In the genomic region with DNA sequence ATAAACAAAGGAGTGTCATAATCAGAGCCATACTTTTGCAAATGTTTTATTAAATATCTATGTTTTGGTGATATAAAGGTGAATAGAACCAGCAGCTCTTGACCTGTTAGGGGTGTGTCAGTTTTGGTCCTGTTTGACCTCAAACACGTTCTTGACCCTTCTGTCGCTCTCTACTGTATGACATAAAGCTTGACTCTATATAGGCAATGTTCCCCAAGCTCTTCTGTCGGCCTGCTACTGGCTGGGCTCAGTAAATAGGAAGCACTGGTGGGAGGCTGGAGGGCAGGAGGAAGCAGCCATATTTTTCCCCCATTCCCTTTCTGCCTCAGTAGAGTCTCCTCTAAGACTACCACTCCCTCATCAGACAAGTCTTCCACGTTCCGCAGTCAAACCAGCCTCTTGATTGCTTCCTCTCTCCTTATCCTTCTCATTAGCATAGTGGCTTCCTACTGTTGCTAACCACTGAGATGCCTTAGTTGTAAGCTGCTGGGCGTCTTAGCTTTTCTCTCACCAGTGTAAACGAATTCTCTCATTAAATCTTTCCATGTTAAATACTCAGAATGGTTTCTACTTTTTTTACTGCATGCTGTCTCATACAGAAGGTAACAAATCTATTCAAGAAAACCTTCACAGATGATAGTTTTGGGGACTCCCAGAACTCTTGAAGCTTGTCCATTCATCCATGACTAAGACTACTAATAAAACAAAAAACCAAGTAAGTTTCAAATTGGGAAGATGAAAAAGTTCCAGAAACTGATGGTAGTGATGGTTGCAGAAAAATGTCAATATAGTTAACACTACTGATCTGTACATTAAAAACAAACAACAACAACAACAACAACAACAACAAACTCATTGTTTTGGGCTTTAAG, we compare ENCODE assay signal across 18 cellular contexts. TPM values are rescaled to one million over a fixed set of nuclear protein-coding genes. Genes with fewer than 3 reads are reported as not detected.
DNase-seq lines count a peak whose midpoint lies in the region; ATAC-seq and TF ChIP-seq lines count a peak whose summit lies in the region.
"Had no signal": no experiment of that assay in that cellular context is flagged by ENCODE, and none has a peak within 500 bp of the region (broad histone marks: within the 10 kb centered on the region; RNA-seq: fewer than 3 reads in every experiment).

No MANE protein-coding gene starts in this region.

- TF ChIP-seq CTCF in OCI-LY1 (IDR thresholded peaks at IDR 0.05; ENCODE audit: low read length) = no peak
- no peak for TF ChIP-seq CTCF in progenitor cell of endocrine pancreas (IDR thresholded peaks at IDR 0.05; ENCODE audit: unreplicated experiment)

- no peak overlapping the region for H3K27ac ChIP-seq in OCI-LY1 (ENCODE audit: low read depth, low read length, poor library complexity, severe bottlenecking)
- H3K27ac ChIP-seq: ascending aorta, lower lobe of right lung, thoracic aorta had no signal

- H3K27me3 ChIP-seq in OCI-LY1 (ENCODE audit: insufficient read depth, low read length) = no peaks in the 10 kb centered on the region
- H3K27me3 ChIP-seq: ascending aorta had no signal

- no peaks in the 10 kb centered on the region for H3K9me3 Mint-ChIP-seq in activated CD4-positive, alpha-beta T cell treated with anti-CD3 and anti-CD28 coated beads, Interleukin-2, amount 10 ng/mL, durations not matched to agents 7 days and 5 days
- no peaks in the 10 kb centered on the region for H3K9me3 Mint-ChIP-seq in activated naive CD8-positive, alpha-beta T cell treated with anti-CD3 and anti-CD28 coated beads, Interleukin-2, amount 50 U/mL, for 24 hours
- no peaks in the 10 kb centered on the region for H3K9me3 Mint-ChIP-seq in progenitor cell of endocrine pancreas (ENCODE audit: low read depth)

- peak overlapping the region; percentile 43 for H3K27ac Mint-ChIP-seq in activated CD4-positive, alpha-beta T cell treated with anti-CD3 and anti-CD28 coated beads, Interleukin-2, amount 10 ng/mL, durations not matched to agents 7 days and 5 days
- H3K27ac Mint-ChIP-seq in activated naive CD8-positive, alpha-beta T cell treated with anti-CD3 and anti-CD28 coated beads, Interleukin-2, amount 50 U/mL, for 24 hours = peak overlapping the region; percentile 75
- peak overlapping the region; percentile 65 for H3K27ac Mint-ChIP-seq in progenitor cell of endocrine pancreas

- peak overlapping the region; percentile 95; the same call in 1 of the 2 replicates for H3K4me2 ChIP-seq in OCI-LY1 (ENCODE audit: low read length)

- peaks cover 58% of the 10 kb centered on the region for H3K36me3 Mint-ChIP-seq in activated CD4-positive, alpha-beta T cell treated with anti-CD3 and anti-CD28 coated beads, Interleukin-2, amount 10 ng/mL, durations not matched to agents 7 days and 5 days (ENCODE audit: low read depth)
- H3K36me3 Mint-ChIP-seq in activated naive CD8-positive, alpha-beta T cell treated with anti-CD3 and anti-CD28 coated beads, Interleukin-2, amount 50 U/mL, for 24 hours (ENCODE audit: low read depth) = peaks cover 42% of the 10 kb centered on the region
- H3K36me3 Mint-ChIP-seq in progenitor cell of endocrine pancreas (ENCODE audit: insufficient read depth) = peaks cover 5% of the 10 kb centered on the region

- no peaks in the 10 kb centered on the region for H3F3A ChIP-seq in OCI-LY1 (ENCODE audit: insufficient read depth, low read length)

- H4K20me1 ChIP-seq in OCI-LY1 (ENCODE audit: insufficient read depth, low read length) = no peaks in the 10 kb centered on the region

- H3K4me3 Mint-ChIP-seq in activated CD4-positive, alpha-beta T cell treated with anti-CD3 and anti-CD28 coated beads, Interleukin-2, amount 10 ng/mL, durations not matched to agents 7 days and 5 days = no peak overlapping the region
- no peak overlapping the region for H3K4me3 Mint-ChIP-seq in activated naive CD8-positive, alpha-beta T cell treated with anti-CD3 and anti-CD28 coated beads, Interleukin-2, amount 50 U/mL, for 24 hours
- no peak overlapping the region for H3K4me3 Mint-ChIP-seq in progenitor cell of endocrine pancreas (ENCODE audit: low read depth)

- POLR2A ChIA-PET in activated CD4-positive, alpha-beta T cell treated with anti-CD3 and anti-CD28 coated beads, Interleukin-2, amount 10 ng/mL, durations not matched to agents 7 days and 5 days (lab: Charles Lee) = no interaction called here

- CTCF ChIA-PET in activated CD4-positive, alpha-beta T cell treated with anti-CD3 and anti-CD28 coated beads, Interleukin-2, amount 10 ng/mL, durations not matched to agents 7 days and 5 days (lab: Charles Lee) = interaction anchor here (1.1 kb wide), 1 partner anchor 14 kb away, joined by 3 read pairs; no protein-coding TSS in a partner anchor

- H3K9me2 ChIP-seq in OCI-LY1 (ENCODE audit: low read depth, low read length) = no peaks in the 10 kb centered on the region

- H3K9ac ChIP-seq in OCI-LY1 (ENCODE audit: low read length) = no peak overlapping the region

- H3K36me3 ChIP-seq in OCI-LY1 (ENCODE audit: insufficient read depth, low read length) = peaks cover 70% of the 10 kb centered on the region
- H3K36me3 ChIP-seq: ascending aorta, thoracic aorta had no signal

- intact Hi-C loops in head of caudate nucleus (cut with DNase I) = no loop called here

- H3K4me3 ChIP-seq in OCI-LY1 (ENCODE audit: low read depth, low read length, poor library complexity, severe bottlenecking) = peak overlapping the region; percentile 81
- H3K4me3 ChIP-seq: ascending aorta, lower lobe of right lung, thoracic aorta had no signal

- no peak overlapping the region for H2AFZ ChIP-seq in OCI-LY1 (ENCODE audit: low read length)

- H3K4me1 Mint-ChIP-seq in activated CD4-positive, alpha-beta T cell treated with anti-CD3 and anti-CD28 coated beads, Interleukin-2, amount 10 ng/mL, durations not matched to agents 7 days and 5 days = peaks cover 52% of the 10 kb centered on the region
- peaks cover 65% of the 10 kb centered on the region for H3K4me1 Mint-ChIP-seq in activated naive CD8-positive, alpha-beta T cell treated with anti-CD3 and anti-CD28 coated beads, Interleukin-2, amount 50 U/mL, for 24 hours
- H3K4me1 Mint-ChIP-seq in progenitor cell of endocrine pancreas (ENCODE audit: low read depth) = peaks cover 31% of the 10 kb centered on the region

- H3K79me2 ChIP-seq in OCI-LY1 (ENCODE audit: insufficient read depth, low read length) = peaks cover 87% of the 10 kb centered on the region

- peaks cover 24% of the 10 kb centered on the region for H3K4me1 ChIP-seq in OCI-LY1 (ENCODE audit: insufficient read depth, low read length, severe bottlenecking)

- ATAC-seq in activated naive CD8-positive, alpha-beta T cell treated with anti-CD3 and anti-CD28 coated beads, Interleukin-2, amount 50 U/mL, for 24 hours = no peak
- ATAC-seq: lower lobe of right lung had no signal

- H3K9me3 ChIP-seq in OCI-LY1 (ENCODE audit: low read length) = no peaks in the 10 kb centered on the region; the same call in 1 of the 2 replicates
- H3K9me3 ChIP-seq: ascending aorta, lower lobe of right lung, thoracic aorta had no signal

- peak; percentile 15 for DNase-seq in activated CD4-positive, alpha-beta T cell treated with anti-CD3 and anti-CD28 coated beads, Interleukin-2, amount 10 ng/mL, durations not matched to agents 7 days and 5 days
- DNase-seq in activated CD4-positive, alpha-beta T cell treated with anti-CD3 and anti-CD28 coated beads, Interleukin-2, amount 50 U/mL, for 48 hours = no peak
- no peak for DNase-seq in activated naive CD8-positive, alpha-beta T cell treated with anti-CD3 and anti-CD28 coated beads, Interleukin-2, amount 50 U/mL, for 24 hours
- DNase-seq in progenitor cell of endocrine pancreas (ENCODE audit: low spot score, unreplicated experiment) (no peak), head of caudate nucleus (no peak), NCI-H1417 (lab: John Stamatoyannopoulos, UW) (no peak)
- no peak for DNase-seq in activated CD4-positive, CD25-positive, alpha-beta regulatory T cell treated with anti-CD3 and anti-CD28 coated beads, Interleukin-2, amount 50 U/mL, for 72 hours
- DNase-seq: dermis blood vessel endothelial cell, DMS153, hypothalamus, lower lobe of right lung, NCI-H1930, NCI-H526 treated with DMSO at 0.1 percent for 48 hours, nucleus accumbens, small intestine had no signal

- no peaks in the 10 kb centered on the region for H3K27me3 Mint-ChIP-seq in activated CD4-positive, alpha-beta T cell treated with anti-CD3 and anti-CD28 coated beads, Interleukin-2, amount 10 ng/mL, durations not matched to agents 7 days and 5 days
- no peaks in the 10 kb centered on the region for H3K27me3 Mint-ChIP-seq in activated naive CD8-positive, alpha-beta T cell treated with anti-CD3 and anti-CD28 coated beads, Interleukin-2, amount 50 U/mL, for 24 hours
- no peaks in the 10 kb centered on the region for H3K27me3 Mint-ChIP-seq in progenitor cell of endocrine pancreas

RNA-seq across cellular contexts. Expression of gene NPAT, which starts 3.3 kb away (rescaled TPM):
- 10 to 100 TPM; 49.8 to 74.6 TPM for total RNA-seq in activated CD4-positive, alpha-beta T cell treated with anti-CD3 and anti-CD28 coated beads, Interleukin-2, amount 10 ng/mL, durations not matched to agents 7 days and 5 days
- total RNA-seq in progenitor cell of endocrine pancreas = 20.6 and 21.0 TPM in 2 replicates

RNA-seq across cellular contexts. Expression of gene ATM, which starts 3.7 kb away (rescaled TPM):
- 100 to 1,000 TPM; 227 to 242 TPM for total RNA-seq in activated CD4-positive, alpha-beta T cell treated with anti-CD3 and anti-CD28 coated beads, Interleukin-2, amount 10 ng/mL, durations not matched to agents 7 days and 5 days
- total RNA-seq in progenitor cell of endocrine pancreas = 79.2 and 79.5 TPM in 2 replicates
